Comparison of ENCODE assay signal across 1 cellular context in genomic region chr20:51700809-51701285, GRCh38.
TF ChIP-seq lines count a peak whose summit lies in the region.

No MANE protein-coding gene starts in this region.

TF ChIP-seq in H1, 55 proteins besides CTCF, POLR2A, EP300 and RAD21 (continued from another document):
- TF ChIP-seq ASH2L (IDR thresholded peaks at IDR 0.05; ENCODE audit: low read length) = no peak
- no peak for TF ChIP-seq KDM1A (IDR thresholded peaks at IDR 0.05; ENCODE audit: borderline replicate concordance, low read length)
- TF ChIP-seq SIN3A (conservative IDR thresholded peaks at IDR 0.05 in 1 of 2, IDR thresholded peaks at IDR 0.05 in 1 of 2; ENCODE audit: low read depth in 1 of 2, low read length in 2 of 2) = no peak
